Comparison of ENCODE assay signal across 1 cellular context in the genomic region with DNA sequence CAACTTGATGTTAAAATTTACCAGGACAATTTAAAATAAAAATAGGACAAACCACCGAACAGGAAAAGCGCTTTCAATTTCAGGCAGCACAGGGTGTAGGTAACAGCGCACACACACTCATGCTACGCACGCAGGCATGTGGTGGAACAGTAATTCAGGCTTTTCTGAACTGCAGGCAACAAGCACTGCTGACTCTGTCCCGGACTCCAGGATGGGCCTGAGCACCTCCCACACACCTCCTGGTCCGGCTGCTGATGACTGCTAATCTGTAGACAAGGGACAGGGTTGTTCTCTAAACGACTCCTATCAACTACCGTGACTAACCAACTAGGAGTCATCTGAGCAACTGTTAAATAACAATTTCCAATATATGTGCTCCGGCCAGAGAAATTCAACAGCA.
TF ChIP-seq lines count a peak whose summit lies in the region.

No MANE protein-coding gene starts in this region.

TF ChIP-seq in GM23338, 12 proteins besides CTCF, POLR2A, EP300 and RAD21 (continued from another document):
- TF ChIP-seq, protein P1, sequence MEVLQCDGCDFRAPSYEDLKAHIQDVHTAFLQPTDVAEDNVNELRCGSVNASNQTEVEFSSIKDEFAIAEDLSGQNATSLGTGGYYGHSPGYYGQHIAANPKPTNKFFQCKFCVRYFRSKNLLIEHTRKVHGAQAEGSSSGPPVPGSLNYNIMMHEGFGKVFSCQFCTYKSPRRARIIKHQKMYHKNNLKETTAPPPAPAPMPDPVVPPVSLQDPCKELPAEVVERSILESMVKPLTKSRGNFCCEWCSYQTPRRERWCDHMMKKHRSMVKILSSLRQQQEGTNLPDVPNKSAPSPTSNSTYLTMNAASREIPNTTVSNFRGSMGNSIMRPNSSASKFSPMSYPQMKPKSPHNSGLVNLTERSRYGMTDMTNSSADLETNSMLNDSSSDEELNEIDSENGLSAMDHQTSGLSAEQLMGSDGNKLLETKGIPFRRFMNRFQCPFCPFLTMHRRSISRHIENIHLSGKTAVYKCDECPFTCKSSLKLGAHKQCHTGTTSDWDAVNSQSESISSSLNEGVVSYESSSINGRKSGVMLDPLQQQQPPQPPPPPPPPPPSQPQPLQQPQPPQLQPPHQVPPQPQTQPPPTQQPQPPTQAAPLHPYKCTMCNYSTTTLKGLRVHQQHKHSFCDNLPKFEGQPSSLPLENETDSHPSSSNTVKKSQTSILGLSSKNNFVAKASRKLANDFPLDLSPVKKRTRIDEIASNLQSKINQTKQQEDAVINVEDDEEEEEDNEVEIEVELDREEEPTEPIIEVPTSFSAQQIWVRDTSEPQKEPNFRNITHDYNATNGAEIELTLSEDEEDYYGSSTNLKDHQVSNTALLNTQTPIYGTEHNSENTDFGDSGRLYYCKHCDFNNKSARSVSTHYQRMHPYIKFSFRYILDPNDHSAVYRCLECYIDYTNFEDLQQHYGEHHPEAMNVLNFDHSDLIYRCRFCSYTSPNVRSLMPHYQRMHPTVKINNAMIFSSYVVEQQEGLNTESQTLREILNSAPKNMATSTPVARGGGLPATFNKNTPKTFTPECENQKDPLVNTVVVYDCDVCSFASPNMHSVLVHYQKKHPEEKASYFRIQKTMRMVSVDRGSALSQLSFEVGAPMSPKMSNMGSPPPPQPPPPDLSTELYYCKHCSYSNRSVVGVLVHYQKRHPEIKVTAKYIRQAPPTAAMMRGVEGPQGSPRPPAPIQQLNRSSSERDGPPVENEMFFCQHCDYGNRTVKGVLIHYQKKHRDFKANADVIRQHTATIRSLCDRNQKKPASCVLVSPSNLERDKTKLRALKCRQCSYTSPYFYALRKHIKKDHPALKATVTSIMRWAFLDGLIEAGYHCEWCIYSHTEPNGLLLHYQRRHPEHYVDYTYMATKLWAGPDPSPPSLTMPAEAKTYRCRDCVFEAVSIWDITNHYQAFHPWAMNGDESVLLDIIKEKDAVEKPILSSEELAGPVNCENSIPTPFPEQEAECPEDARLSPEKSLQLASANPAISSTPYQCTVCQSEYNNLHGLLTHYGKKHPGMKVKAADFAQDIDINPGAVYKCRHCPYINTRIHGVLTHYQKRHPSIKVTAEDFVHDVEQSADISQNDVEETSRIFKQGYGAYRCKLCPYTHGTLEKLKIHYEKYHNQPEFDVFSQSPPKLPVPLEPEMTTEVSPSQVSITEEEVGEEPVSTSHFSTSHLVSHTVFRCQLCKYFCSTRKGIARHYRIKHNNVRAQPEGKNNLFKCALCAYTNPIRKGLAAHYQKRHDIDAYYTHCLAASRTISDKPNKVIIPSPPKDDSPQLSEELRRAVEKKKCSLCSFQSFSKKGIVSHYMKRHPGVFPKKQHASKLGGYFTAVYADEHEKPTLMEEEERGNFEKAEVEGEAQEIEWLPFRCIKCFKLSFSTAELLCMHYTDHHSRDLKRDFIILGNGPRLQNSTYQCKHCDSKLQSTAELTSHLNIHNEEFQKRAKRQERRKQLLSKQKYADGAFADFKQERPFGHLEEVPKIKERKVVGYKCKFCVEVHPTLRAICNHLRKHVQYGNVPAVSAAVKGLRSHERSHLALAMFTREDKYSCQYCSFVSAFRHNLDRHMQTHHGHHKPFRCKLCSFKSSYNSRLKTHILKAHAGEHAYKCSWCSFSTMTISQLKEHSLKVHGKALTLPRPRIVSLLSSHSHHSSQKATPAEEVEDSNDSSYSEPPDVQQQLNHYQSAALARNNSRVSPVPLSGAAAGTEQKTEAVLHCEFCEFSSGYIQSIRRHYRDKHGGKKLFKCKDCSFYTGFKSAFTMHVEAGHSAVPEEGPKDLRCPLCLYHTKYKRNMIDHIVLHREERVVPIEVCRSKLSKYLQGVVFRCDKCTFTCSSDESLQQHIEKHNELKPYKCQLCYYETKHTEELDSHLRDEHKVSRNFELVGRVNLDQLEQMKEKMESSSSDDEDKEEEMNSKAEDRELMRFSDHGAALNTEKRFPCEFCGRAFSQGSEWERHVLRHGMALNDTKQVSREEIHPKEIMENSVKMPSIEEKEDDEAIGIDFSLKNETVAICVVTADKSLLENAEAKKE (CRISPR knock-in tag; IDR thresholded peaks at IDR 0.05): no peak
- TF ChIP-seq, protein P2, sequence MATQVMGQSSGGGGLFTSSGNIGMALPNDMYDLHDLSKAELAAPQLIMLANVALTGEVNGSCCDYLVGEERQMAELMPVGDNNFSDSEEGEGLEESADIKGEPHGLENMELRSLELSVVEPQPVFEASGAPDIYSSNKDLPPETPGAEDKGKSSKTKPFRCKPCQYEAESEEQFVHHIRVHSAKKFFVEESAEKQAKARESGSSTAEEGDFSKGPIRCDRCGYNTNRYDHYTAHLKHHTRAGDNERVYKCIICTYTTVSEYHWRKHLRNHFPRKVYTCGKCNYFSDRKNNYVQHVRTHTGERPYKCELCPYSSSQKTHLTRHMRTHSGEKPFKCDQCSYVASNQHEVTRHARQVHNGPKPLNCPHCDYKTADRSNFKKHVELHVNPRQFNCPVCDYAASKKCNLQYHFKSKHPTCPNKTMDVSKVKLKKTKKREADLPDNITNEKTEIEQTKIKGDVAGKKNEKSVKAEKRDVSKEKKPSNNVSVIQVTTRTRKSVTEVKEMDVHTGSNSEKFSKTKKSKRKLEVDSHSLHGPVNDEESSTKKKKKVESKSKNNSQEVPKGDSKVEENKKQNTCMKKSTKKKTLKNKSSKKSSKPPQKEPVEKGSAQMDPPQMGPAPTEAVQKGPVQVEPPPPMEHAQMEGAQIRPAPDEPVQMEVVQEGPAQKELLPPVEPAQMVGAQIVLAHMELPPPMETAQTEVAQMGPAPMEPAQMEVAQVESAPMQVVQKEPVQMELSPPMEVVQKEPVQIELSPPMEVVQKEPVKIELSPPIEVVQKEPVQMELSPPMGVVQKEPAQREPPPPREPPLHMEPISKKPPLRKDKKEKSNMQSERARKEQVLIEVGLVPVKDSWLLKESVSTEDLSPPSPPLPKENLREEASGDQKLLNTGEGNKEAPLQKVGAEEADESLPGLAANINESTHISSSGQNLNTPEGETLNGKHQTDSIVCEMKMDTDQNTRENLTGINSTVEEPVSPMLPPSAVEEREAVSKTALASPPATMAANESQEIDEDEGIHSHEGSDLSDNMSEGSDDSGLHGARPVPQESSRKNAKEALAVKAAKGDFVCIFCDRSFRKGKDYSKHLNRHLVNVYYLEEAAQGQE (IDR thresholded peaks at IDR 0.05; ENCODE audit: unreplicated experiment): no peak
- TF ChIP-seq POLR2AphosphoS5 (IDR thresholded peaks at IDR 0.05; ENCODE audit: low read depth): no peak
- no peak for TF ChIP-seq EZH2phosphoT487 (IDR thresholded peaks at IDR 0.05; ENCODE audit: unreplicated experiment)
- TF ChIP-seq JUNB (IDR thresholded peaks at IDR 0.05; ENCODE audit: unreplicated experiment): no peak
- no peak for TF ChIP-seq NANOG (IDR thresholded peaks at IDR 0.05; ENCODE audit: borderline replicate concordance)
- no peak for TF ChIP-seq ZNF331 (CRISPR knock-in tag; IDR thresholded peaks at IDR 0.05; ENCODE audit: low read depth)
